ENCODE assay signal across 1 cellular context in genomic region chr17:4480929-4481898, GRCh38.
A peak's percentile ranks its signal among the peaks of the same experiment; 100 is the strongest.
TF ChIP-seq lines count a peak whose summit lies in the region.

No MANE protein-coding gene starts in this region.

TF ChIP-seq in HepG2, 621 proteins besides CTCF, POLR2A, EP300 and RAD21 (continued from another document):
- TF ChIP-seq, protein P1, sequence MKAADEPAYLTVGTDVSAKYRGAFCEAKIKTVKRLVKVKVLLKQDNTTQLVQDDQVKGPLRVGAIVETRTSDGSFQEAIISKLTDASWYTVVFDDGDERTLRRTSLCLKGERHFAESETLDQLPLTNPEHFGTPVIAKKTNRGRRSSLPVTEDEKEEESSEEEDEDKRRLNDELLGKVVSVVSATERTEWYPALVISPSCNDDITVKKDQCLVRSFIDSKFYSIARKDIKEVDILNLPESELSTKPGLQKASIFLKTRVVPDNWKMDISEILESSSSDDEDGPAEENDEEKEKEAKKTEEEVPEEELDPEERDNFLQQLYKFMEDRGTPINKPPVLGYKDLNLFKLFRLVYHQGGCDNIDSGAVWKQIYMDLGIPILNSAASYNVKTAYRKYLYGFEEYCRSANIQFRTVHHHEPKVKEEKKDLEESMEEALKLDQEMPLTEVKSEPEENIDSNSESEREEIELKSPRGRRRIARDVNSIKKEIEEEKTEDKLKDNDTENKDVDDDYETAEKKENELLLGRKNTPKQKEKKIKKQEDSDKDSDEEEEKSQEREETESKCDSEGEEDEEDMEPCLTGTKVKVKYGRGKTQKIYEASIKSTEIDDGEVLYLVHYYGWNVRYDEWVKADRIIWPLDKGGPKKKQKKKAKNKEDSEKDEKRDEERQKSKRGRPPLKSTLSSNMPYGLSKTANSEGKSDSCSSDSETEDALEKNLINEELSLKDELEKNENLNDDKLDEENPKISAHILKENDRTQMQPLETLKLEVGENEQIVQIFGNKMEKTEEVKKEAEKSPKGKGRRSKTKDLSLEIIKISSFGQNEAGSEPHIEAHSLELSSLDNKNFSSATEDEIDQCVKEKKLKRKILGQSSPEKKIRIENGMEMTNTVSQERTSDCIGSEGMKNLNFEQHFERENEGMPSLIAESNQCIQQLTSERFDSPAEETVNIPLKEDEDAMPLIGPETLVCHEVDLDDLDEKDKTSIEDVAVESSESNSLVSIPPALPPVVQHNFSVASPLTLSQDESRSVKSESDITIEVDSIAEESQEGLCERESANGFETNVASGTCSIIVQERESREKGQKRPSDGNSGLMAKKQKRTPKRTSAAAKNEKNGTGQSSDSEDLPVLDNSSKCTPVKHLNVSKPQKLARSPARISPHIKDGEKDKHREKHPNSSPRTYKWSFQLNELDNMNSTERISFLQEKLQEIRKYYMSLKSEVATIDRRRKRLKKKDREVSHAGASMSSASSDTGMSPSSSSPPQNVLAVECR (CRISPR knock-in tag; IDR thresholded peaks at IDR 0.05; ENCODE audit: borderline replicate concordance), result peak; percentile 58; the same call in 1 of the 2 replicates
- TF ChIP-seq ZNF263 (CRISPR knock-in tag; IDR thresholded peaks at IDR 0.05) (peak; percentile 37; the same call in 1 of the 2 replicates), HMGA1 (CRISPR knock-in tag; conservative IDR thresholded peaks at IDR 0.05) (no peak), SIN3A (IDR thresholded peaks at IDR 0.05; ENCODE audit: borderline replicate concordance, low read depth, low read length) (peak; percentile 58; the same call in 1 of the 2 replicates), HNF4A (CRISPR knock-in tag; IDR thresholded peaks at IDR 0.05) (peak; percentile 58; the same call in 1 of the 2 replicates), ZMYM3 (CRISPR knock-in tag; IDR thresholded peaks at IDR 0.05) (peak; percentile 97), ZNF788 (CRISPR knock-in tag; IDR thresholded peaks at IDR 0.05; ENCODE audit: borderline replicate concordance) (peak; percentile 50; the same call in 1 of the 2 replicates), HIVEP1 (CRISPR knock-in tag; IDR thresholded peaks at IDR 0.05) (0 out of 2 replicates have a peak, but pooled peaks have one; percentile 11), PHF20 (CRISPR knock-in tag; IDR thresholded peaks at IDR 0.05) (peak; percentile 57; the same call in 1 of the 2 replicates), PTBP1 (IDR thresholded peaks at IDR 0.05; ENCODE audit: low read depth, low read length, poor library complexity, severe bottlenecking) (no peak), PAWR (CRISPR knock-in tag; IDR thresholded peaks at IDR 0.05; ENCODE audit: borderline replicate concordance) (no peak), UBTF (CRISPR knock-in tag; IDR thresholded peaks at IDR 0.05) (peak; percentile 70), ZNF652 (CRISPR knock-in tag; IDR thresholded peaks at IDR 0.05; ENCODE audit: borderline replicate concordance, low read depth) (no peak), CHCHD3 (CRISPR knock-in tag; IDR thresholded peaks at IDR 0.05) (no peak), ZNF850 (CRISPR knock-in tag; conservative IDR thresholded peaks at IDR 0.05) (no peak), DPF2 (CRISPR knock-in tag; IDR thresholded peaks at IDR 0.05; ENCODE audit: borderline replicate concordance, low read depth) (peak; percentile 18; the same call in 1 of the 2 replicates), ZNF282 (IDR thresholded peaks at IDR 0.05; ENCODE audit: partially characterized antibody) (no peak), ZC3H13 (CRISPR knock-in tag; IDR thresholded peaks at IDR 0.05) (0 out of 2 replicates have a peak, but pooled peaks have one; percentile 37), NCOA2 (CRISPR knock-in tag; IDR thresholded peaks at IDR 0.05) (peak; percentile 18; the same call in 1 of the 2 replicates), NFATC3 (CRISPR knock-in tag; IDR thresholded peaks at IDR 0.05) (no peak), ZFX (CRISPR knock-in tag; IDR thresholded peaks at IDR 0.05; ENCODE audit: low read depth) (peak; percentile 41), ZGPAT (CRISPR knock-in tag; IDR thresholded peaks at IDR 0.05) (peak; percentile 28; the same call in 1 of the 2 replicates), ZNF572 (CRISPR knock-in tag; IDR thresholded peaks at IDR 0.05) (0 out of 2 replicates have a peak, but pooled peaks have one; percentile 6), SATB2 (CRISPR knock-in tag; IDR thresholded peaks at IDR 0.05) (no peak), HIC2 (CRISPR knock-in tag; IDR thresholded peaks at IDR 0.05; ENCODE audit: low read depth) (no peak), MEF2D (CRISPR knock-in tag; IDR thresholded peaks at IDR 0.05) (0 out of 2 replicates have a peak, but pooled peaks have one; percentile 51), AHR (CRISPR knock-in tag; IDR thresholded peaks at IDR 0.05) (0 out of 2 replicates have a peak, but pooled peaks have one; percentile 4), SNRNP70 (IDR thresholded peaks at IDR 0.05; ENCODE audit: low read depth, low read length) (no peak), KDM4B (CRISPR knock-in tag; IDR thresholded peaks at IDR 0.05) (peak; percentile 38; the same call in 1 of the 2 replicates), ZNF629 (CRISPR knock-in tag; conservative IDR thresholded peaks at IDR 0.05) (0 out of 2 replicates have a peak, but pooled peaks have one; percentile 32), ZNF317 (CRISPR knock-in tag; IDR thresholded peaks at IDR 0.05) (0 out of 2 replicates have a peak, but pooled peaks have one; percentile 33), THAP9 (CRISPR knock-in tag; IDR thresholded peaks at IDR 0.05; ENCODE audit: borderline replicate concordance) (0 out of 2 replicates have a peak, but pooled peaks have one; percentile 17), PHF21A (CRISPR knock-in tag; IDR thresholded peaks at IDR 0.05) (peak; percentile 57; the same call in 1 of the 2 replicates), SOX13 (IDR thresholded peaks at IDR 0.05) (no peak), SOX13 (CRISPR knock-in tag; conservative IDR thresholded peaks at IDR 0.05 in 1 of 2, IDR thresholded peaks at IDR 0.05 in 1 of 2) (no peak), SOX6 (IDR thresholded peaks at IDR 0.05) (no peak), SOX6 (CRISPR knock-in tag; IDR thresholded peaks at IDR 0.05) (peak; percentile 66; the same call in 1 of the 2 replicates), ISL2 (CRISPR knock-in tag; IDR thresholded peaks at IDR 0.05) (no peak), ZNF768 (CRISPR knock-in tag; IDR thresholded peaks at IDR 0.05) (peak; percentile 99)
- TF ChIP-seq, protein P2, sequence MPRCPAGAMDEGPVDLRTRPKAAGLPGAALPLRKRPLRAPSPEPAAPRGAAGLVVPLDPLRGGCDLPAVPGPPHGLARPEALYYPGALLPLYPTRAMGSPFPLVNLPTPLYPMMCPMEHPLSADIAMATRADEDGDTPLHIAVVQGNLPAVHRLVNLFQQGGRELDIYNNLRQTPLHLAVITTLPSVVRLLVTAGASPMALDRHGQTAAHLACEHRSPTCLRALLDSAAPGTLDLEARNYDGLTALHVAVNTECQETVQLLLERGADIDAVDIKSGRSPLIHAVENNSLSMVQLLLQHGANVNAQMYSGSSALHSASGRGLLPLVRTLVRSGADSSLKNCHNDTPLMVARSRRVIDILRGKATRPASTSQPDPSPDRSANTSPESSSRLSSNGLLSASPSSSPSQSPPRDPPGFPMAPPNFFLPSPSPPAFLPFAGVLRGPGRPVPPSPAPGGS (CRISPR knock-in tag; IDR thresholded peaks at IDR 0.05), result peak; percentile 61; the same call in 1 of the 2 replicates
- TF ChIP-seq, protein P3, sequence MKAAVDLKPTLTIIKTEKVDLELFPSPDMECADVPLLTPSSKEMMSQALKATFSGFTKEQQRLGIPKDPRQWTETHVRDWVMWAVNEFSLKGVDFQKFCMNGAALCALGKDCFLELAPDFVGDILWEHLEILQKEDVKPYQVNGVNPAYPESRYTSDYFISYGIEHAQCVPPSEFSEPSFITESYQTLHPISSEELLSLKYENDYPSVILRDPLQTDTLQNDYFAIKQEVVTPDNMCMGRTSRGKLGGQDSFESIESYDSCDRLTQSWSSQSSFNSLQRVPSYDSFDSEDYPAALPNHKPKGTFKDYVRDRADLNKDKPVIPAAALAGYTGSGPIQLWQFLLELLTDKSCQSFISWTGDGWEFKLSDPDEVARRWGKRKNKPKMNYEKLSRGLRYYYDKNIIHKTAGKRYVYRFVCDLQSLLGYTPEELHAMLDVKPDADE (CRISPR knock-in tag; IDR thresholded peaks at IDR 0.05), result no peak
- TF ChIP-seq, protein P4, sequence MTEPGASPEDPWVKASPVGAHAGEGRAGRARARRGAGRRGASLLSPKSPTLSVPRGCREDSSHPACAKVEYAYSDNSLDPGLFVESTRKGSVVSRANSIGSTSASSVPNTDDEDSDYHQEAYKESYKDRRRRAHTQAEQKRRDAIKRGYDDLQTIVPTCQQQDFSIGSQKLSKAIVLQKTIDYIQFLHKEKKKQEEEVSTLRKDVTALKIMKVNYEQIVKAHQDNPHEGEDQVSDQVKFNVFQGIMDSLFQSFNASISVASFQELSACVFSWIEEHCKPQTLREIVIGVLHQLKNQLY (CRISPR knock-in tag; IDR thresholded peaks at IDR 0.05), result peak; percentile 97
- TF ChIP-seq, protein P5, sequence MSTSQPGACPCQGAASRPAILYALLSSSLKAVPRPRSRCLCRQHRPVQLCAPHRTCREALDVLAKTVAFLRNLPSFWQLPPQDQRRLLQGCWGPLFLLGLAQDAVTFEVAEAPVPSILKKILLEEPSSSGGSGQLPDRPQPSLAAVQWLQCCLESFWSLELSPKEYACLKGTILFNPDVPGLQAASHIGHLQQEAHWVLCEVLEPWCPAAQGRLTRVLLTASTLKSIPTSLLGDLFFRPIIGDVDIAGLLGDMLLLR (CRISPR knock-in tag; IDR thresholded peaks at IDR 0.05), result no peak
